Comparison of ENCODE assay signal across 14 cellular contexts in the genomic region with DNA sequence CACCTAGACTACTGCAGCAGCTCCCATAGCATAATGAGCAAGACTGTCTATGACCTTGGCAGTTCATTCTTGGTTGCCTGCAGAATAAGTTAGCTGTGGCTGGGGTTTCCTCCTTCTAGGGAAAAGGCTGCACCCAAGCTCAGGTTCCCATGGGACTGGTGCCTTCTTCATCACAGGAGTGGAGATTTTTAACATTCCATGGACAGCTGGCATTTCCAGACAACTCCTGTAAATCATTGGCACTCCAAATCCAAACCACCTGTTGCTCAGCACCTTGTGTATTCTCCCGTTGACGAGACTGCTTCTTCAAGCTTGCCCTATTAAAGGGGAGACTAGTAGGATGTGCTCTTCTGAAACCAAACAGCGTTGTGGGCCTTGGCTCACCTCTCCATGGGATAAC. TPM values are rescaled to one million over a fixed set of nuclear protein-coding genes. Genes with fewer than 3 reads are reported as not detected.
DNase-seq lines count a peak whose midpoint lies in the region.
"Had no signal": no experiment of that assay in that cellular context is flagged by ENCODE, and none has a peak within 500 bp of the region (broad histone marks: within the 10 kb centered on the region; RNA-seq: fewer than 3 reads in every experiment).

No MANE protein-coding gene starts in this region.

- H3K27me3 ChIP-seq in layer of hippocampus (ENCODE audit: control insufficient read depth, insufficient read depth, low read length): no peaks in the 10 kb centered on the region
- H3K27me3 ChIP-seq: BLaER1 treated with 17β-estradiol and CSF1 and Interleukin-3, amounts not matched to agents 10 nM and 100 nM had no signal

- H3K27ac ChIP-seq in layer of hippocampus (ENCODE audit: low read depth, low read length): peak overlapping the region; percentile 13
- H3K27ac ChIP-seq: BLaER1 treated with 17β-estradiol and CSF1 and Interleukin-3, amounts not matched to agents 10 nM and 100 nM had no signal

- DNase-seq in NCI-H82 (lab: John Stamatoyannopoulos, UW) (peak; percentile 25), NCI-H82 treated with DMSO at 0.1 percent for 48 hours (lab: John Stamatoyannopoulos, UW; ENCODE audit: unreplicated experiment) (no peak), renal cortical epithelial cell (ENCODE audit: low read depth) (peak; percentile 24), HPDE6-E6E7 (ENCODE audit: extremely low spot score) (no peak), amniotic stem cell (lab: John Stamatoyannopoulos, UW) (no peak)
- no peak for DNase-seq in stimulated activated CD4-positive, alpha-beta T cell treated with anti-CD3 and anti-CD28 coated beads, Interleukin-4, amount 100 ng/mL, for 24 hours
- DNase-seq: 8988T; Calu3; CD4-positive, CD25-positive, alpha-beta regulatory T cell; DMS153; EL; H7 had no signal

RNA-seq across cellular contexts. Expression of a gene that starts 7.8 kb away (rescaled TPM):
- 48.6 and 80.7 TPM in 2 replicates for total RNA-seq in renal cortical epithelial cell

RNA-seq across cellular contexts. Expression of a gene that starts 57.6 kb away (rescaled TPM):
- 180 and 259 TPM in 2 replicates for total RNA-seq in renal cortical epithelial cell

Comparison
In these comparisons a context has a peak if more than half of its experiments do, and no peak if none do; other contexts are left out.
1. DNase-seq: peak in NCI-H82 (single experiment) and renal cortical epithelial cell (single experiment); none in NCI-H82 treated with DMSO at 0.1 percent for 48 hours (single experiment), HPDE6-E6E7 (single experiment), stimulated activated CD4-positive, alpha-beta T cell treated with anti-CD3 and anti-CD28 coated beads, Interleukin-4, amount 100 ng/mL, for 24 hours (single experiment) and amniotic stem cell (single experiment).